Comparison of ENCODE assay signal across 25 cellular contexts in genomic region chr16:14523632-14524031, GRCh38.
"Had no signal": no experiment of that assay in that cellular context is flagged by ENCODE, and none has a peak within 500 bp of the region (broad histone marks: within the 10 kb centered on the region; RNA-seq: fewer than 3 reads in every experiment).

No MANE protein-coding gene starts in this region.

- H3K9me3 Mint-ChIP-seq: activated CD4-positive, alpha-beta memory T cell treated with anti-CD3 and anti-CD28 coated beads for 36 hours; activated T-helper 1 cell treated with anti-CD3 and anti-CD28 coated beads, Interleukin-12 subunit alpha, Interleukin-12 subunit beta, Interleukin-2, Interleukin-4 antibody, amounts not matched to agents 30 ng/mL and 10 ng/mL and 1 ng/mL, durations not matched to agents 14 hours and 24 hours and 36 hours; brain; endodermal cell; natural killer cell; stimulated activated naive CD8-positive, alpha-beta T cell treated with anti-CD3 and anti-CD28 coated beads, Interleukin-15, Interleukin-2, amounts not matched to agents 100 ng/mL and 50 ng/mL, for 24 hours had no signal

- H3K9me3 ChIP-seq: transverse colon, vagina had no signal

- FAIRE-seq: kidney had no signal

- H3K27me3 Mint-ChIP-seq: activated CD4-positive, alpha-beta memory T cell treated with anti-CD3 and anti-CD28 coated beads for 36 hours; activated CD4-positive, alpha-beta T cell treated with anti-CD3 and anti-CD28 coated beads for 36 hours; brain; stimulated activated naive CD8-positive, alpha-beta T cell treated with anti-CD3 and anti-CD28 coated beads, Interleukin-15, Interleukin-2, amounts not matched to agents 100 ng/mL and 50 ng/mL, for 24 hours had no signal

- DNase-seq: activated CD4-positive, alpha-beta memory T cell treated with anti-CD3 and anti-CD28 coated beads for 36 hours; activated CD4-positive, alpha-beta T cell treated with anti-CD3 and anti-CD28 coated beads for 36 hours; activated naive CD4-positive, alpha-beta T cell; activated T-cell treated with anti-CD3 and anti-CD28 coated beads for 4 hours; anterior cingulate cortex; caudate nucleus; dorsolateral prefrontal cortex; endodermal cell; foreskin fibroblast; glutamatergic neuron; hippocampal formation; kidney; natural killer cell; nucleus accumbens; posterior cingulate gyrus; retina; T-helper 2 cell; transverse colon had no signal

- H3K27ac Mint-ChIP-seq: activated CD4-positive, alpha-beta memory T cell treated with anti-CD3 and anti-CD28 coated beads for 36 hours; activated CD4-positive, alpha-beta T cell treated with anti-CD3 and anti-CD28 coated beads for 36 hours; activated T-helper 1 cell treated with anti-CD3 and anti-CD28 coated beads, Interleukin-12 subunit alpha, Interleukin-12 subunit beta, Interleukin-2, Interleukin-4 antibody, amounts not matched to agents 30 ng/mL and 10 ng/mL and 1 ng/mL, durations not matched to agents 14 hours and 24 hours and 36 hours; brain; stimulated activated naive CD8-positive, alpha-beta T cell treated with anti-CD3 and anti-CD28 coated beads, Interleukin-15, Interleukin-2, amounts not matched to agents 100 ng/mL and 50 ng/mL, for 24 hours had no signal

- H3K27ac ChIP-seq: epithelial cell of prostate, transverse colon, vagina had no signal

- H3K4me3 ChIP-seq: dorsolateral prefrontal cortex, lung, transverse colon, vagina had no signal

- H3K36me3 Mint-ChIP-seq: activated CD4-positive, alpha-beta memory T cell treated with anti-CD3 and anti-CD28 coated beads for 36 hours; brain; natural killer cell had no signal

- H3K27me3 ChIP-seq: dorsolateral prefrontal cortex, transverse colon, vagina had no signal

- H3K36me3 ChIP-seq: transverse colon, vagina had no signal

- ATAC-seq: activated CD4-positive, alpha-beta T cell treated with anti-CD3 and anti-CD28 coated beads for 36 hours; left lobe of liver; natural killer cell had no signal

- H3K4me3 Mint-ChIP-seq: activated CD4-positive, alpha-beta memory T cell treated with anti-CD3 and anti-CD28 coated beads for 36 hours; activated CD4-positive, alpha-beta T cell treated with anti-CD3 and anti-CD28 coated beads for 36 hours; activated T-helper 1 cell treated with anti-CD3 and anti-CD28 coated beads, Interleukin-12 subunit alpha, Interleukin-12 subunit beta, Interleukin-2, Interleukin-4 antibody, amounts not matched to agents 30 ng/mL and 10 ng/mL and 1 ng/mL, durations not matched to agents 14 hours and 24 hours and 36 hours; brain; endodermal cell; natural killer cell; stimulated activated naive CD8-positive, alpha-beta T cell treated with anti-CD3 and anti-CD28 coated beads, Interleukin-15, Interleukin-2, amounts not matched to agents 100 ng/mL and 50 ng/mL, for 24 hours had no signal
